Comparison of ENCODE assay signal across 8 cellular contexts in genomic region chr11:124799384-124800225, GRCh38. TPM values are rescaled to one million over a fixed set of nuclear protein-coding genes. Genes with fewer than 3 reads are reported as not detected.
DNase-seq lines count a peak whose midpoint lies in the region; ATAC-seq, FAIRE-seq and TF ChIP-seq lines count a peak whose summit lies in the region.

No MANE protein-coding gene starts in this region.

- H2AFZ ChIP-seq in DND-41 (ENCODE audit: low read depth, low read length) = peak overlapping the region; percentile 71
- H2AFZ ChIP-seq in HepG2 (ENCODE audit: low read length) = no peak overlapping the region

- no peaks in the 10 kb centered on the region for H3K36me3 Mint-ChIP-seq in chondrocyte (ENCODE audit: low read depth)

- peak overlapping the region; percentile 96 for H3K27ac Mint-ChIP-seq in chondrocyte (ENCODE audit: unreplicated experiment)

- intact Hi-C loops in HepG2 (cut with micrococcal nuclease; ENCODE audit: unreplicated experiment) = loop anchor here (2.0 to 10.0 kb wide), 2 partner anchors 37 to 55 kb away; no protein-coding TSS in a partner anchor

- no peak for TF ChIP-seq POLR2A in HepG2 (IDR thresholded peaks at IDR 0.05; ENCODE audit: insufficient read depth in 1 of 2, low read depth in 2 of 2, low read length in 2 of 2)

- no peak for TF ChIP-seq RAD21 in HepG2 (CRISPR knock-in tag; IDR thresholded peaks at IDR 0.05)

- peak; percentile 60 for ATAC-seq in DND-41 (ENCODE audit: insufficient read depth, low read depth)
- ATAC-seq in GM21423 (IDR thresholded peaks at IDR 0.05; ENCODE audit: unreplicated experiment) = peak; percentile 38
- ATAC-seq in activated CD4-positive, CD25-positive, alpha-beta regulatory T cell treated with anti-CD3 and anti-CD28 coated beads, Interleukin-2, amount 50 U/mL, for 24 hours = peak; percentile 36 to 58
- ATAC-seq in HepG2 = peak; percentile 64

- H3K36me3 ChIP-seq in DND-41 (ENCODE audit: insufficient read depth, low read length) (no peaks in the 10 kb centered on the region; the same call in 1 of the 2 replicates), HepG2 (replicated peaks in 1 of 2; ENCODE audit: control insufficient read depth in 1 of 2, insufficient read depth in 2 of 2, low read length in 2 of 2) (no peaks in the 10 kb centered on the region)

- H3K79me2 ChIP-seq in DND-41 (ENCODE audit: insufficient read depth, low read length) = peaks cover 55% of the 10 kb centered on the region
- peaks cover 53% of the 10 kb centered on the region for H3K79me2 ChIP-seq in HepG2 (ENCODE audit: insufficient read depth, low read length)

- H3K4me2 ChIP-seq in DND-41 (ENCODE audit: insufficient read depth, low read length) (peak overlapping the region; percentile 89), HepG2 (ENCODE audit: low read depth, low read length) (peak overlapping the region; percentile 97)

- H3K4me1 ChIP-seq in DND-41 (ENCODE audit: insufficient read depth, low read length) (peaks cover 31% of the 10 kb centered on the region), HepG2 (ENCODE audit: insufficient read depth, low read length) (peaks cover 46% of the 10 kb centered on the region)

- peak overlapping the region; percentile 89 for H3K4me3 Mint-ChIP-seq in chondrocyte (ENCODE audit: unreplicated experiment)

- H3K27ac ChIP-seq in DND-41 (ENCODE audit: low read length) = peak overlapping the region; percentile 85
- H3K27ac ChIP-seq in HepG2 (ENCODE audit: extremely low read length, insufficient read depth, low read length) = peak overlapping the region; percentile 88

- no TSS peak for BruUV-seq in HepG2 (replicated peaks; lab: Mats Ljungman, UMichigan)

- POLR2A ChIA-PET in HepG2 (lab: Yijun Ruan, JAX) = interaction anchor here (0.6 to 2.7 kb wide), 16 partner anchors 14 to 177 kb away, joined by 3 to 14 read pairs (median 4); partner anchors contain the start of genes SIAE, SPA17 and TBRG1

- peaks cover 7% of the 10 kb centered on the region for H3K27me3 ChIP-seq in DND-41 (ENCODE audit: insufficient read depth, low read length, poor library complexity)
- no peaks in the 10 kb centered on the region; a peak in 1 of 5 replicates for H3K27me3 ChIP-seq in HepG2 (ENCODE audit: control insufficient read depth in 1 of 2, insufficient read depth in 2 of 2, low read length in 2 of 2)

- H3K9me3 ChIP-seq in DND-41 (ENCODE audit: insufficient read depth, low read length, severe bottlenecking) = no peaks in the 10 kb centered on the region
- H3K9me3 ChIP-seq in HepG2 (ENCODE audit: low read length) = no peaks in the 10 kb centered on the region

- H3K9ac ChIP-seq in DND-41 (ENCODE audit: low read depth, low read length) (peak overlapping the region; percentile 86), HepG2 (ENCODE audit: insufficient read depth, low read depth, low read length) (peak overlapping the region; percentile 88)

- 2% methylated on average over 23 of the region's 81 CpGs for WGBS in HepG2 (ENCODE audit: low lambda C conversion rate)

- TF ChIP-seq EP300 in HepG2 (IDR thresholded peaks at IDR 0.05; ENCODE audit: low read depth in 2 of 2, low read length in 2 of 2) = no peak
- TF ChIP-seq EP300 in HepG2 (CRISPR knock-in tag; IDR thresholded peaks at IDR 0.05; ENCODE audit: borderline replicate concordance) = no peak

- TF ChIP-seq CTCF in DND-41 (IDR thresholded peaks at IDR 0.05; ENCODE audit: borderline replicate concordance, extremely low read depth, low read length, poor library complexity, severe bottlenecking) (no peak), chondrocyte (IDR thresholded peaks at IDR 0.05) (peak; percentile 15), HepG2 (CRISPR knock-in tag; IDR thresholded peaks at IDR 0.05) (no peak)

- H3K27me3 Mint-ChIP-seq in chondrocyte (ENCODE audit: low read depth) = no peaks in the 10 kb centered on the region

- no peak for FAIRE-seq in HepG2 (lab: Jason Lieb, UNC)

- H3K9me3 Mint-ChIP-seq in chondrocyte (ENCODE audit: low read depth) = no peaks in the 10 kb centered on the region

- H4K20me1 ChIP-seq in DND-41 (ENCODE audit: insufficient read depth, low read length) (peaks cover 36% of the 10 kb centered on the region), HepG2 (ENCODE audit: insufficient read depth, low read length) (peaks cover 22% of the 10 kb centered on the region)

- peak overlapping the region; percentile 83 to 97 for H3K4me3 ChIP-seq in DND-41 (ENCODE audit: low read depth in 1 of 2, low read length in 2 of 2)
- peak overlapping the region; percentile 94 to 96 (median 96) for H3K4me3 ChIP-seq in HepG2 (replicated peaks in 1 of 3; ENCODE audit: insufficient read depth in 1 of 3, low read depth in 2 of 3, low read length in 3 of 3)

- in situ Hi-C loops in HepG2 (cut with HindIII; ENCODE audit: extremely low pct_ligation_motif_present, low pct_unique_long_range_greater_than_20kb) = no loop called here

- DNase-seq in DND-41 (peak; percentile 51), HuH-7.5 (ENCODE audit: low spot score) (peak; percentile 22), chondrocyte (ENCODE audit: low spot score) (no peak), HepG2 (ENCODE audit: low spot score) (no peak), putamen (ENCODE audit: low spot score) (no peak)
- DNase-seq in stimulated activated CD4-positive, alpha-beta T cell treated with anti-CD3 and anti-CD28 coated beads, TNF-alpha, amount 100 ng/mL, for 24 hours (ENCODE audit: low read depth in 3 of 3) = peak in 2 of 3 experiments; percentile 5 to 35

- CTCF ChIA-PET in HepG2 (lab: Yijun Ruan, JAX; ENCODE audit: low intra/inter-chr PET ratio, low total read pairs) = no interaction called here

- H3K4me1 Mint-ChIP-seq in chondrocyte (ENCODE audit: low read depth) = peaks cover 33% of the 10 kb centered on the region

RNA-seq across cellular contexts. Expression of gene MSANTD2, which starts 0.6 kb away (rescaled TPM):
- total RNA-seq in chondrocyte (10.4 to 12.5 TPM (median 10.6 TPM) in 3 replicates), HepG2 (2016; rRNA removed; fragmentation: Illumina TruSeq; extraction: Trizol) (6.8 and 10.1 TPM in 2 replicates)
- total RNA-seq in HepG2 (2016; cell fraction: cytosol; rRNA removed; fragmentation: Illumina TruSeq; extraction: Trizol; ENCODE audit: low read depth) = 2.0 and 2.6 TPM in 2 replicates
- 5.6 and 10.3 TPM in 2 replicates for total RNA-seq in HepG2 (2016; cell fraction: insoluble cytoplasmic fraction; rRNA removed; fragmentation: Illumina TruSeq; extraction: Trizol)
- total RNA-seq in HepG2 (2016; cell fraction: membrane; rRNA removed; fragmentation: Illumina TruSeq; extraction: Trizol) = 4.5 and 5.1 TPM in 2 replicates
- 15.8 and 18.9 TPM in 2 replicates for total RNA-seq in HepG2 (2016; cell fraction: nucleus; rRNA removed; fragmentation: Illumina TruSeq; extraction: Trizol)
- polyA plus RNA-seq in HepG2 (2011; rRNA removed) = 7.5 and 8.7 TPM in 2 replicates
- 2.1 and 2.7 TPM in 2 replicates for polyA plus RNA-seq in HepG2 (2011; cell fraction: cytosol; rRNA removed)
- polyA plus RNA-seq in HepG2 (2011; cell fraction: nucleus; rRNA removed) = 19.4 and 25.6 TPM in 2 replicates
- 6.6 and 7.1 TPM in 2 replicates for polyA plus RNA-seq in HepG2 (2012)
- polyA plus RNA-seq in HepG2 (2016; cell fraction: cytosol; fragmentation: Illumina TruSeq; extraction: Trizol; ENCODE audit: low read depth) = 1.8 and 2.2 TPM in 2 replicates
- polyA plus RNA-seq in HepG2 (2016; cell fraction: insoluble cytoplasmic fraction; fragmentation: Illumina TruSeq; extraction: Trizol; ENCODE audit: low read depth) = 7.1 and 7.6 TPM in 2 replicates
- 3.7 and 3.8 TPM in 2 replicates for polyA plus RNA-seq in HepG2 (2016; cell fraction: membrane; fragmentation: Illumina TruSeq; extraction: Trizol; ENCODE audit: low read depth)
- polyA plus RNA-seq in HepG2 (2016; cell fraction: nucleus; fragmentation: Illumina TruSeq; extraction: Trizol; ENCODE audit: insufficient read depth, low read depth) = 45.5 and 49.8 TPM in 2 replicates
- 1.6 and 4.0 TPM in 2 replicates for polyA minus RNA-seq in HepG2 (2011; rRNA and poly(A)+ RNA removed; ENCODE audit: low replicate concordance)
- polyA minus RNA-seq in HepG2 (2011; cell fraction: cytosol; rRNA and poly(A)+ RNA removed) = 2.7 and 4.0 TPM in 2 replicates
- polyA minus RNA-seq in HepG2 (2011; cell fraction: nucleus; rRNA and poly(A)+ RNA removed) = 14.8 and 19.6 TPM in 2 replicates

RNA-seq across cellular contexts. Expression of gene ESAM, which starts 37.5 kb away (rescaled TPM):
- total RNA-seq in chondrocyte (1.7 to 2.6 TPM (median 2.0 TPM) in 3 replicates), HepG2 (2016; rRNA removed; fragmentation: Illumina TruSeq; extraction: Trizol) (0.48 and 1.2 TPM in 2 replicates)
- 0.44 and 0.51 TPM in 2 replicates for total RNA-seq in HepG2 (2016; cell fraction: cytosol; rRNA removed; fragmentation: Illumina TruSeq; extraction: Trizol; ENCODE audit: low read depth)
- 0.33 and 1.5 TPM in 2 replicates for total RNA-seq in HepG2 (2016; cell fraction: insoluble cytoplasmic fraction; rRNA removed; fragmentation: Illumina TruSeq; extraction: Trizol)
- 0.65 and 0.80 TPM in 2 replicates for total RNA-seq in HepG2 (2016; cell fraction: membrane; rRNA removed; fragmentation: Illumina TruSeq; extraction: Trizol)
- total RNA-seq in HepG2 (2016; cell fraction: nucleus; rRNA removed; fragmentation: Illumina TruSeq; extraction: Trizol) = 1.5 and 1.9 TPM in 2 replicates
- polyA plus RNA-seq in HepG2 (2011; rRNA removed) = 6.3 and 6.8 TPM in 2 replicates
- polyA plus RNA-seq in HepG2 (2011; cell fraction: cytosol; rRNA removed) = 2.8 and 4.8 TPM in 2 replicates
- polyA plus RNA-seq in HepG2 (2011; cell fraction: nucleus; rRNA removed) = 5.1 and 7.8 TPM in 2 replicates
- polyA plus RNA-seq in HepG2 (2012) = 0.59 and 0.89 TPM in 2 replicates
- polyA plus RNA-seq in HepG2 (2016; cell fraction: cytosol; fragmentation: Illumina TruSeq; extraction: Trizol; ENCODE audit: low read depth) = 0.98 and 1.0 TPM in 2 replicates
- polyA plus RNA-seq in HepG2 (2016; cell fraction: insoluble cytoplasmic fraction; fragmentation: Illumina TruSeq; extraction: Trizol; ENCODE audit: low read depth) = 0.95 and 1.4 TPM in 2 replicates
- 0.85 and 1.4 TPM in 2 replicates for polyA plus RNA-seq in HepG2 (2016; cell fraction: membrane; fragmentation: Illumina TruSeq; extraction: Trizol; ENCODE audit: low read depth)
- polyA plus RNA-seq in HepG2 (2016; cell fraction: nucleus; fragmentation: Illumina TruSeq; extraction: Trizol; ENCODE audit: insufficient read depth, low read depth) = 2.5 and 3.0 TPM in 2 replicates
- 3.0 and 4.4 TPM in 2 replicates for polyA minus RNA-seq in HepG2 (2011; rRNA and poly(A)+ RNA removed; ENCODE audit: low replicate concordance)
- polyA minus RNA-seq in HepG2 (2011; cell fraction: cytosol; rRNA and poly(A)+ RNA removed) = 1.8 and 2.2 TPM in 2 replicates
- 1.9 and 3.0 TPM in 2 replicates for polyA minus RNA-seq in HepG2 (2011; cell fraction: nucleus; rRNA and poly(A)+ RNA removed)

RNA-seq across cellular contexts. Expression of gene VSIG2, which starts 47.5 kb away (rescaled TPM):
- total RNA-seq in chondrocyte (not detected in 3 replicates), HepG2 (2016; rRNA removed; fragmentation: Illumina TruSeq; extraction: Trizol) (0.46 and 0.80 TPM in 2 replicates)
- 0.44 and 0.71 TPM in 2 replicates for total RNA-seq in HepG2 (2016; cell fraction: cytosol; rRNA removed; fragmentation: Illumina TruSeq; extraction: Trizol; ENCODE audit: low read depth)
- total RNA-seq in HepG2 (2016; cell fraction: insoluble cytoplasmic fraction; rRNA removed; fragmentation: Illumina TruSeq; extraction: Trizol) = 0.16 and 0.37 TPM in 2 replicates
- total RNA-seq in HepG2 (2016; cell fraction: membrane; rRNA removed; fragmentation: Illumina TruSeq; extraction: Trizol) = 0.49 and 0.62 TPM in 2 replicates
- total RNA-seq in HepG2 (2016; cell fraction: nucleus; rRNA removed; fragmentation: Illumina TruSeq; extraction: Trizol) = 0.66 and 0.68 TPM in 2 replicates
- polyA plus RNA-seq in HepG2 (2011; rRNA removed) = 2.7 and 3.5 TPM in 2 replicates
- polyA plus RNA-seq in HepG2 (2011; cell fraction: cytosol; rRNA removed) = 2.0 and 3.1 TPM in 2 replicates
- 3.6 and 3.8 TPM in 2 replicates for polyA plus RNA-seq in HepG2 (2011; cell fraction: nucleus; rRNA removed)
- polyA plus RNA-seq in HepG2 (2012) = 0.79 and 1.0 TPM in 2 replicates
- polyA plus RNA-seq in HepG2 (2016; cell fraction: cytosol; fragmentation: Illumina TruSeq; extraction: Trizol; ENCODE audit: low read depth) = 0.61 and 0.80 TPM in 2 replicates
- polyA plus RNA-seq in HepG2 (2016; cell fraction: insoluble cytoplasmic fraction; fragmentation: Illumina TruSeq; extraction: Trizol; ENCODE audit: low read depth) = 0.58 TPM in 1 of 2 replicates, not detected in the other
- 0.61 and 0.72 TPM in 2 replicates for polyA plus RNA-seq in HepG2 (2016; cell fraction: membrane; fragmentation: Illumina TruSeq; extraction: Trizol; ENCODE audit: low read depth)
- polyA plus RNA-seq in HepG2 (2016; cell fraction: nucleus; fragmentation: Illumina TruSeq; extraction: Trizol; ENCODE audit: insufficient read depth, low read depth) = 0.99 and 1.3 TPM in 2 replicates
- 2.1 TPM in 1 of 2 replicates, not detected in the other for polyA minus RNA-seq in HepG2 (2011; rRNA and poly(A)+ RNA removed; ENCODE audit: low replicate concordance)
- polyA minus RNA-seq in HepG2 (2011; cell fraction: cytosol; rRNA and poly(A)+ RNA removed) = 0.49 TPM in 1 of 2 replicates, not detected in the other
- 0.39 TPM in 1 of 2 replicates, not detected in the other for polyA minus RNA-seq in HepG2 (2011; cell fraction: nucleus; rRNA and poly(A)+ RNA removed)

RNA-seq across cellular contexts. Expression of gene NRGN, which starts 59.9 kb away (rescaled TPM):
- total RNA-seq in chondrocyte = 1.6 to 2.4 TPM (median 1.8 TPM) in 3 replicates
- 0.18 TPM in 1 of 2 replicates, not detected in the other for total RNA-seq in HepG2 (2016; rRNA removed; fragmentation: Illumina TruSeq; extraction: Trizol)
- not detected in 2 replicates for total RNA-seq in HepG2 (2016; cell fraction: cytosol; rRNA removed; fragmentation: Illumina TruSeq; extraction: Trizol; ENCODE audit: low read depth)
- 0.19 TPM in 1 of 2 replicates, not detected in the other for total RNA-seq in HepG2 (2016; cell fraction: insoluble cytoplasmic fraction; rRNA removed; fragmentation: Illumina TruSeq; extraction: Trizol)
- total RNA-seq in HepG2 (2016; cell fraction: membrane; rRNA removed; fragmentation: Illumina TruSeq; extraction: Trizol) = not detected in 2 replicates
- total RNA-seq in HepG2 (2016; cell fraction: nucleus; rRNA removed; fragmentation: Illumina TruSeq; extraction: Trizol) = 0.34 and 0.47 TPM in 2 replicates
- polyA plus RNA-seq in HepG2 (2011; rRNA removed) = 0.12 and 0.22 TPM in 2 replicates
- polyA plus RNA-seq in HepG2 (2011; cell fraction: cytosol; rRNA removed) = 0.14 and 0.28 TPM in 2 replicates
- 0.97 and 1.5 TPM in 2 replicates for polyA plus RNA-seq in HepG2 (2011; cell fraction: nucleus; rRNA removed)
- 0.17 and 0.63 TPM in 2 replicates for polyA plus RNA-seq in HepG2 (2012)
- 0.25 and 0.49 TPM in 2 replicates for polyA plus RNA-seq in HepG2 (2016; cell fraction: cytosol; fragmentation: Illumina TruSeq; extraction: Trizol; ENCODE audit: low read depth)
- polyA plus RNA-seq in HepG2 (2016; cell fraction: insoluble cytoplasmic fraction; fragmentation: Illumina TruSeq; extraction: Trizol; ENCODE audit: low read depth) = 0.46 and 0.95 TPM in 2 replicates
- 0.40 and 0.63 TPM in 2 replicates for polyA plus RNA-seq in HepG2 (2016; cell fraction: membrane; fragmentation: Illumina TruSeq; extraction: Trizol; ENCODE audit: low read depth)
- 0.44 and 0.90 TPM in 2 replicates for polyA plus RNA-seq in HepG2 (2016; cell fraction: nucleus; fragmentation: Illumina TruSeq; extraction: Trizol; ENCODE audit: insufficient read depth, low read depth)
- polyA minus RNA-seq in HepG2 (2011; rRNA and poly(A)+ RNA removed; ENCODE audit: low replicate concordance) = 0.98 and 1.9 TPM in 2 replicates
- not detected in 2 replicates for polyA minus RNA-seq in HepG2 (2011; cell fraction: cytosol; rRNA and poly(A)+ RNA removed)
- polyA minus RNA-seq in HepG2 (2011; cell fraction: nucleus; rRNA and poly(A)+ RNA removed) = not detected in 2 replicates

Comparison
In these comparisons a context has a peak if more than half of its experiments do, and no peak if none do; other contexts are left out.
1. DNase-seq: peak in DND-41 (single experiment), HuH-7.5 (single experiment) and stimulated activated CD4-positive, alpha-beta T cell treated with anti-CD3 and anti-CD28 coated beads, TNF-alpha, amount 100 ng/mL, for 24 hours (2 of 3); none in chondrocyte (single experiment), HepG2 (single experiment) and putamen (single experiment).
2. Peak in every context shown above with its lines, with median percentiles within 50 percentile points of each other: ATAC-seq.